ENCODE assay signal across 1 cellular context in the genomic region with DNA sequence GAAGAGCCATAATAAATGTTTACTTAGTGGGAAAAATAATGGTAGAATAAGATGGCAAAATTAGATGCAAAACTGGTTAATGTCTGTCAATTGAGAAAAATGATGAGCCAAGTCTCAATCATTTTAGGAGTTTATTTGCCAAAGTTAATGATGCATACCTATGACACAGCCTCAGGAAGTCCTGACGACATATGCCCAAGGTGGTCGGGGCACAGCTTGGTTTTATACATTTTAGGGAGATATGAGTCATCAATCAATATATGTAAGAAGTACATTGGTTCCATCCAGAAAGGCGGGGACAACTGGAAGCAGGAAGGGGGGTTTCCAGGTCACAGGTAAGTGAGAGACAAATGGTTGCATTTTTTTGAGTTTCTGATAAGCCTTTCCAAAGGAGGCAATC.
TF ChIP-seq lines count a peak whose summit lies in the region.

No MANE protein-coding gene starts in this region.

TF ChIP-seq in HepG2, 621 proteins besides CTCF, POLR2A, EP300 and RAD21:
- TF ChIP-seq CREB1 (IDR thresholded peaks at IDR 0.05): peak; percentile 41; the same call in 1 of the 2 replicates
- no peak for TF ChIP-seq CREB1 (CRISPR knock-in tag; IDR thresholded peaks at IDR 0.05)
- no peak for TF ChIP-seq ZNF672 (CRISPR knock-in tag; IDR thresholded peaks at IDR 0.05)
- TF ChIP-seq ZBTB46 (CRISPR knock-in tag; IDR thresholded peaks at IDR 0.05; ENCODE audit: borderline replicate concordance): no peak
- no peak for TF ChIP-seq CCAR2 (optimal IDR thresholded peaks at IDR 0.05; ENCODE audit: low read depth, low read length)
- TF ChIP-seq ZNF264 (CRISPR knock-in tag; IDR thresholded peaks at IDR 0.05): no peak
- no peak for TF ChIP-seq NR2C2 (CRISPR knock-in tag; IDR thresholded peaks at IDR 0.05; ENCODE audit: borderline replicate concordance)
- no peak for TF ChIP-seq BCL6 (CRISPR knock-in tag; IDR thresholded peaks at IDR 0.05)
